In the genomic region with DNA sequence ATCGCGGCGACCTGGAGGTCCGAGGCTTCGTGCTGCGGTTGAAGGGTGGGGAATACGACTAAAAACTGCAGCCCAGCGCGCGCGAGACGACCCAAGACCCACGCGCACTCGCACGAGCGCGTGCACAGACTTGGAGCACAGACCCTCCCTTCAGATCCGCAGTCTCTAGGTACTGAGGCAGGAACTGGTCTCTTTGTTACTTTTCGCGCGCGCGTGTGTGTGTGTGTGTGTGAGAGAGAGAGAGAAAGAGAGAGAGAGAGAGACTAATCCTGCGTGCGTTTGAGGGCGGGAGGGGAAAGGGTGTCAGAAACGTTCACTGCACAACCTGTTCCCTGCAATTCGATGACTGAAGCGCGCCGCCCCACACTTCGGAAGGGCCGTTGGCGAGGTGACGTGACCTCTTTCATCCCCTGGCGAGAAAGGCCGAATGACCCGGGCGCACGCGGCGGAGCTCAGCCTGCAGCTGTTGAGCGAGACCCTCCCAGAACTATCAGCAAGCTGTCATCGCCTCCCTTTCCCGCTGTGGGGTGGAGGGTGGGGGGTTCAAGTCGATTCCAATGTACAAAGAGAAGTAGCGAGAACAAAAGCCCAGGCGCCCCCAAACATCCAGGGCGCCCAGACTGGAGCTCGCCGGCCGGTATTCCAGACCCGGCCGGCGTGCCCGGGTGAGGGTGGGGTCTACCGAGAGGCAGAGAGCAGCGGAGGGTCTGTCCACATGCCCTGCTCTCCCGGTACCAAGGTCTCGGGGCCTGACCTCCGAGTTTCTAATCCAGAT, we compare ENCODE assay signal across 8 cellular contexts. TPM values are rescaled to one million over a fixed set of nuclear protein-coding genes. Genes with fewer than 3 reads are reported as not detected.
DNase-seq lines count a peak whose midpoint lies in the region; ATAC-seq and TF ChIP-seq lines count a peak whose summit lies in the region.

No MANE protein-coding gene starts in this region.

- TF ChIP-seq CTCF in CD4-positive, alpha-beta T cell (IDR thresholded peaks at IDR 0.05), result no peak
- TF ChIP-seq CTCF in hepatocyte (IDR thresholded peaks at IDR 0.05; ENCODE audit: poor library complexity), result no peak
- no peak for TF ChIP-seq CTCF in foreskin fibroblast (IDR thresholded peaks at IDR 0.05; ENCODE audit: low read depth, low read length)

- no peaks in the 10 kb centered on the region for H3K9me2 ChIP-seq in hepatocyte (replicated peaks; ENCODE audit: insufficient read depth)

- POLR2A ChIA-PET in CD4-positive, alpha-beta T cell (lab: Charles Lee), result interaction anchor here (1.0 kb wide), 1 partner anchor 23 kb away, joined by 5 read pairs; no protein-coding TSS in a partner anchor

- WGBS in hepatocyte (ENCODE audit: low lambda C conversion rate, missing lambda C conversion rate), result 3% methylated on average over 48 of the region's 62 CpGs

- H3K9me3 ChIP-seq in CD4-positive, alpha-beta T cell (ENCODE audit: control insufficient read depth, low read length), result no peaks in the 10 kb centered on the region
- H3K9me3 ChIP-seq in hepatocyte (ENCODE audit: low read depth), result no peaks in the 10 kb centered on the region

- ATAC-seq in CD4-positive, alpha-beta T cell (ENCODE audit: poor library complexity), result peak; percentile 42
- ATAC-seq in GM21381 (IDR thresholded peaks at IDR 0.05; ENCODE audit: unreplicated experiment) (no peak), GM18868 (IDR thresholded peaks at IDR 0.05; ENCODE audit: unreplicated experiment) (no peak)

- CTCF ChIA-PET in CD4-positive, alpha-beta T cell (lab: Charles Lee), result interaction anchor here (0.8 kb wide), 1 partner anchor 18 kb away, joined by 3 read pairs; no protein-coding TSS in a partner anchor

- DNase-seq in CD4-positive, alpha-beta T cell, result peak in 8 of 10 experiments; percentile 22 to 55 (median 33)
- DNase-seq in NCI-H1105 (lab: John Stamatoyannopoulos, UW) (peak; percentile 86), hepatocyte (ENCODE audit: low spot score) (peak; percentile 49), foreskin fibroblast (no peak)
- peak; percentile 36 to 46 for DNase-seq in activated CD4-positive, alpha-beta T cell treated with anti-CD3 and anti-CD28 coated beads, Interleukin-2, amount 50 U/mL, for 4 hours
- DNase-seq in stimulated activated naive CD4-positive, alpha-beta T cell treated with Interleukin-2 at 50 U/mL for 16 hours (lab: John Stamatoyannopoulos, UW), result peak; percentile 26

- intact Hi-C loops in CD4-positive, alpha-beta T cell (cut with DNase I, micrococcal nuclease), result loop anchor here in 1 of 2 experiments (5.0 kb wide), 1 partner anchor 67 kb away; no protein-coding TSS in a partner anchor

- peaks cover 14% of the 10 kb centered on the region for H3K4me1 ChIP-seq in hepatocyte (ENCODE audit: insufficient read depth)

- H4K20me1 ChIP-seq in hepatocyte (ENCODE audit: insufficient read depth, poor library complexity, severe bottlenecking), result peaks cover 3% of the 10 kb centered on the region

- H3K27me3 ChIP-seq in CD4-positive, alpha-beta T cell (ENCODE audit: control insufficient read depth, insufficient read depth, low read length), result peaks cover 73% of the 10 kb centered on the region
- peaks cover 54% of the 10 kb centered on the region for H3K27me3 ChIP-seq in hepatocyte

- no peaks in the 10 kb centered on the region for H3K36me3 Mint-ChIP-seq in CD4-positive, alpha-beta T cell (ENCODE audit: low read depth)

- H3K36me3 ChIP-seq in hepatocyte (replicated peaks; ENCODE audit: insufficient read depth, low read depth), result no peaks in the 10 kb centered on the region

- peaks cover 86% of the 10 kb centered on the region for H3K27me3 Mint-ChIP-seq in CD4-positive, alpha-beta T cell

- peak overlapping the region; percentile 77 for H3K4me3 Mint-ChIP-seq in CD4-positive, alpha-beta T cell

- H3K27ac Mint-ChIP-seq in CD4-positive, alpha-beta T cell, result peak overlapping the region; percentile 47

- H3K4me3 ChIP-seq in hepatocyte (peak overlapping the region; percentile 25), foreskin fibroblast (ENCODE audit: low read depth in 1 of 2, low read length in 2 of 2) (peak overlapping the region in 1 of 2 donors; percentile 20)

- H3K4me1 Mint-ChIP-seq in CD4-positive, alpha-beta T cell (ENCODE audit: low read depth), result peaks cover 57% of the 10 kb centered on the region

- H3K79me2 ChIP-seq in hepatocyte, result peaks cover 7% of the 10 kb centered on the region

- H3K4me2 ChIP-seq in hepatocyte, result peak overlapping the region; percentile 81

- H2AFZ ChIP-seq in hepatocyte, result peak overlapping the region; percentile 49

- H3K27ac ChIP-seq in CD4-positive, alpha-beta T cell (ENCODE audit: low read depth, low read length), result no peak overlapping the region
- H3K27ac ChIP-seq in hepatocyte, result no peak overlapping the region

- H3K9me3 Mint-ChIP-seq in CD4-positive, alpha-beta T cell, result no peaks in the 10 kb centered on the region

RNA-seq across cellular contexts. Expression of a gene that starts 1.5 kb away (rescaled TPM):
- total RNA-seq in CD4-positive, alpha-beta T cell, result not detected
- total RNA-seq in hepatocyte, result 72.0 and 72.2 TPM in 2 replicates
- 31.2 and 36.4 TPM in 2 replicates for polyA plus RNA-seq in hepatocyte

RNA-seq across cellular contexts. Expression of a gene that starts 29.8 kb away (rescaled TPM):
- total RNA-seq in CD4-positive, alpha-beta T cell, result 10 to 100 TPM; 12.3 to 12.8 TPM
- total RNA-seq in hepatocyte, result 8.1 and 15.5 TPM in 2 replicates
- 26.4 and 28.1 TPM in 2 replicates for polyA plus RNA-seq in hepatocyte

Comparison
In these comparisons a context has a peak if more than half of its experiments do, and no peak if none do; other contexts are left out.
1. DNase-seq: peak in CD4-positive, alpha-beta T cell (8 of 10), NCI-H1105 (single experiment), activated CD4-positive, alpha-beta T cell treated with anti-CD3 and anti-CD28 coated beads, Interleukin-2, amount 50 U/mL, for 4 hours (2 of 2), hepatocyte (single experiment) and stimulated activated naive CD4-positive, alpha-beta T cell treated with Interleukin-2 at 50 U/mL for 16 hours (single experiment); none in foreskin fibroblast (0 of 2).
2. RNA of a gene that starts 1.5 kb away (total RNA-seq): 72.0 to 72.2 TPM in hepatocyte; not detected in CD4-positive, alpha-beta T cell; every median in the first group is over 10 times any median in the second.